20 cellular contexts compared by ENCODE assay signal in genomic region chr11:61736310-61736709, GRCh38. TPM values are rescaled to one million over a fixed set of nuclear protein-coding genes. Genes with fewer than 3 reads are reported as not detected.
DNase-seq lines count a peak whose midpoint lies in the region; TF ChIP-seq lines count a peak whose summit lies in the region.
"Had no signal": no experiment of that assay in that cellular context is flagged by ENCODE, and none has a peak within 500 bp of the region (broad histone marks: within the 10 kb centered on the region; RNA-seq: fewer than 3 reads in every experiment).

No MANE protein-coding gene starts in this region.

- no peaks in the 10 kb centered on the region for H3K27me3 ChIP-seq in dorsolateral prefrontal cortex
- H3K27me3 ChIP-seq in MM.1S (replicated peaks; ENCODE audit: insufficient read depth, low read length): peaks cover 64% of the 10 kb centered on the region

- DNase-seq in A172 (ENCODE audit: low spot score): peak; percentile 18
- peak; percentile 45 for DNase-seq in SW480 (ENCODE audit: low spot score)
- DNase-seq in dorsolateral prefrontal cortex: peak in 6 of 10 donors; percentile 52 to 83 (median 72)
- peak; percentile 62 for DNase-seq in occipital lobe (lab: John Stamatoyannopoulos, UW)
- DNase-seq in NCI-H2227 (lab: John Stamatoyannopoulos, UW; ENCODE audit: unreplicated experiment): no peak
- DNase-seq in MM.1S: no peak
- DNase-seq in MV-4-11 (lab: John Stamatoyannopoulos, UW): no peak
- DNase-seq: 8988T, DMS153, DND-41, NCI-H1105, NCI-H146, NCI-H1930, NCI-H2227 treated with DMSO at 0.1 percent for 48 hours, NCI-H526 treated with DMSO at 0.1 percent for 48 hours, SHP77 treated with DMSO at 0.1 percent for 48 hours had no signal

- H3F3A ChIP-seq in MM.1S (ENCODE audit: insufficient read depth, low read length): no peaks in the 10 kb centered on the region

- H3K79me2 ChIP-seq in MM.1S (ENCODE audit: low read length): no peaks in the 10 kb centered on the region

- H3K27ac ChIP-seq in dorsolateral prefrontal cortex (peak overlapping the region in 55 of 59 donors; percentile 22 to 94 (median 68)), MM.1S (ENCODE audit: low read length) (no peak overlapping the region)
- H3K27ac ChIP-seq: HL-60, KMS-11, RWPE1, SK-N-MC had no signal

- intact Hi-C loops in dorsolateral prefrontal cortex (cut with DNase I): loop anchor here (5.0 to 10.0 kb wide), 2 partner anchors 152 to 154 kb away; partner anchors contain the start of gene SYT7 (in 2 of the 2)

- no peaks in the 10 kb centered on the region for H3K9me3 ChIP-seq in MM.1S (replicated peaks; ENCODE audit: insufficient read depth, low read length)

- no peak overlapping the region for H2AFZ ChIP-seq in MM.1S (ENCODE audit: low read length)

- H3K9me2 ChIP-seq in MM.1S (replicated peaks; ENCODE audit: insufficient read depth, low read length): no peaks in the 10 kb centered on the region

- H3K9ac ChIP-seq in MM.1S (ENCODE audit: low read length): no peak overlapping the region
- H3K9ac ChIP-seq: KMS-11 had no signal

- TF ChIP-seq CTCF in dorsolateral prefrontal cortex (IDR thresholded peaks at IDR 0.05 in 54 of 56, conservative IDR thresholded peaks at IDR 0.05 in 2 of 56; ENCODE audit: low read depth in 1 of 56, partially characterized antibody in 56 of 56) (no peak), MM.1S (IDR thresholded peaks at IDR 0.05; ENCODE audit: low read length) (no peak)

- no peak overlapping the region for H3K4me2 ChIP-seq in MM.1S (ENCODE audit: low read depth, low read length)
- H3K4me2 ChIP-seq: KMS-11 had no signal

- no peaks in the 10 kb centered on the region for H3K4me1 ChIP-seq in MM.1S (ENCODE audit: low read length)

- no peaks in the 10 kb centered on the region for H4K20me1 ChIP-seq in MM.1S (ENCODE audit: insufficient read depth, low read length)

- H3K4me3 ChIP-seq in dorsolateral prefrontal cortex: no peak overlapping the region
- H3K4me3 ChIP-seq in MM.1S (ENCODE audit: low read length): no peak overlapping the region
- H3K4me3 ChIP-seq: SK-N-MC had no signal

- no peaks in the 10 kb centered on the region for H3K36me3 ChIP-seq in MM.1S (replicated peaks; ENCODE audit: insufficient read depth, low read length)

RNA-seq across cellular contexts. Expression of gene MYRF, which starts 16.1 kb away (rescaled TPM):
- total RNA-seq in A172 (2014; rRNA removed; shearing (Covaris generic)): 0.98 and 1.4 TPM in 2 replicates
- total RNA-seq in dorsolateral prefrontal cortex (100 to 1,000 TPM in 87 of 120 experiments, 10 to 100 TPM in 33; 23.0 to 708 (median 141) TPM), occipital lobe (0.94 TPM)

RNA-seq across cellular contexts. Expression of gene TMEM258, which starts 56.1 kb away (rescaled TPM):
- total RNA-seq in A172 (2014; rRNA removed; shearing (Covaris generic)): 78.1 and 115 TPM in 2 replicates
- 100 to 1,000 TPM in 1 of 120 experiments, 10 to 100 TPM in 119; 40.6 to 123 (median 65.5) TPM for total RNA-seq in dorsolateral prefrontal cortex
- 39.6 TPM for total RNA-seq in occipital lobe

RNA-seq across cellular contexts. Expression of gene DAGLA, which starts 56.1 kb away (rescaled TPM):
- total RNA-seq in A172 (2014; rRNA removed; shearing (Covaris generic)): 0.09 and 1.2 TPM in 2 replicates
- total RNA-seq in dorsolateral prefrontal cortex (10 to 100 TPM; 12.9 to 58.9 (median 36.2) TPM), occipital lobe (5.5 TPM)

RNA-seq across cellular contexts. Expression of gene FEN1, which starts 56.4 kb away (rescaled TPM):
- total RNA-seq in A172 (2014; rRNA removed; shearing (Covaris generic)): 131 and 139 TPM in 2 replicates
- total RNA-seq in dorsolateral prefrontal cortex: 10 to 100 TPM in 100 of 120 experiments, 1 to 10 TPM in 20; 4.7 to 24.3 (median 13.8) TPM
- 13.3 TPM for total RNA-seq in occipital lobe

Comparison
In these comparisons a context has a peak if more than half of its experiments do, and no peak if none do; other contexts are left out.
1. DNase-seq: peak in A172 (single experiment), SW480 (single experiment), dorsolateral prefrontal cortex (6 of 10) and occipital lobe (single experiment); none in NCI-H2227 (single experiment), MM.1S (single experiment) and MV-4-11 (single experiment).